Comparison of ENCODE assay signal across 19 cellular contexts in genomic region chr3:75341324-75342067, GRCh38.
A peak's percentile ranks its signal among the peaks of the same experiment; 100 is the strongest.
DNase-seq lines count a peak whose midpoint lies in the region; ATAC-seq and TF ChIP-seq lines count a peak whose summit lies in the region.
"Had no signal": no experiment of that assay in that cellular context is flagged by ENCODE, and none has a peak within 500 bp of the region (broad histone marks: within the 10 kb centered on the region; RNA-seq: fewer than 3 reads in every experiment).

No MANE protein-coding gene starts in this region.

- H3K9me3 ChIP-seq in neural progenitor cell (ENCODE audit: low read depth) (no peaks in the 10 kb centered on the region), transverse colon (no peaks in the 10 kb centered on the region)
- H3K9me3 ChIP-seq: lower lobe of right lung, right lobe of liver, thoracic aorta had no signal

- H3K27ac ChIP-seq in GM23338 (ENCODE audit: low read depth) (no peak overlapping the region), neural progenitor cell (no peak overlapping the region), transverse colon (no peak overlapping the region)
- H3K27ac ChIP-seq: lower lobe of right lung, right lobe of liver, thoracic aorta had no signal

- H3K9me3 Mint-ChIP-seq in GM23338 (no peaks in the 10 kb centered on the region; the same call in 1 of the 3 replicates), endothelial cell (ENCODE audit: unreplicated experiment) (no peaks in the 10 kb centered on the region), neural progenitor cell (no peaks in the 10 kb centered on the region)
- H3K9me3 Mint-ChIP-seq: activated naive CD4-positive, alpha-beta T cell treated with anti-CD3 and anti-CD28 coated beads, Interleukin-2, amount 10 ng/mL, durations not matched to agents 7 days and 5 days; natural killer cell; T-helper 1 cell treated with Interleukin-12 subunit alpha and Interleukin-12 subunit beta and Interleukin-4 antibody, amounts not matched to agents 30 μg/mL and 1 μg/mL, for 36 hours had no signal

- in situ Hi-C loops in transverse colon (cut with MboI; ENCODE audit: low pct_ligation_motif_present in 1 of 4, low pct_unique_long_range_greater_than_20kb in 1 of 4, low sequenced_read_pairs in 3 of 4), result no loop called here

- H3K27me3 Mint-ChIP-seq in GM23338 (ENCODE audit: insufficient read depth, low read depth, poor library complexity) (no peaks in the 10 kb centered on the region), endothelial cell (ENCODE audit: unreplicated experiment) (peaks cover 7% of the 10 kb centered on the region), neural progenitor cell (ENCODE audit: insufficient read depth, low read depth) (peaks cover 4% of the 10 kb centered on the region)
- H3K27me3 Mint-ChIP-seq: activated naive CD4-positive, alpha-beta T cell treated with anti-CD3 and anti-CD28 coated beads, Interleukin-2, amount 10 ng/mL, durations not matched to agents 7 days and 5 days had no signal

- H2AFZ ChIP-seq in GM23338 (peak overlapping the region; percentile 72; the same call in 1 of the 2 replicates), neural progenitor cell (replicated peaks) (peak overlapping the region; percentile 18)

- peak overlapping the region; percentile 34; the same call in 1 of the 2 replicates for H3K4me3 ChIP-seq in GM23338
- no peak overlapping the region for H3K4me3 ChIP-seq in NB4 (ENCODE audit: low read depth, low read length)
- no peak overlapping the region for H3K4me3 ChIP-seq in neural progenitor cell
- no peak overlapping the region for H3K4me3 ChIP-seq in transverse colon
- H3K4me3 ChIP-seq: lower lobe of right lung, right lobe of liver, thoracic aorta had no signal

- peak; percentile 98 for ATAC-seq in GM23338
- ATAC-seq: effector memory CD8-positive, alpha-beta T cell had no signal

- H3K9me2 ChIP-seq in GM23338 (ENCODE audit: insufficient read depth), result no peaks in the 10 kb centered on the region

- intact Hi-C loops in transverse colon (cut with DNase I; ENCODE audit: low total_unique reads), result no loop called here

- no peak for TF ChIP-seq EP300 in transverse colon (IDR thresholded peaks at IDR 0.05; ENCODE audit: low read depth)

- H3K4me1 ChIP-seq in GM23338 (ENCODE audit: insufficient read depth) (no peaks in the 10 kb centered on the region), neural progenitor cell (peaks cover 5% of the 10 kb centered on the region), transverse colon (no peaks in the 10 kb centered on the region)
- H3K4me1 ChIP-seq: lower lobe of right lung, right lobe of liver had no signal

- H3K4me2 ChIP-seq in GM23338 (peak overlapping the region; percentile 70), neural progenitor cell (no peak overlapping the region)

- DNase-seq in GM23338 (ENCODE audit: low spot score), result peak; percentile 74
- DNase-seq in NB4 (ENCODE audit: low read depth), result peak; percentile 2
- DNase-seq in endothelial cell (ENCODE audit: low spot score), result peak; percentile 23
- DNase-seq in neural progenitor cell (ENCODE audit: low spot score), result peak; percentile 28
- DNase-seq in middle frontal gyrus (ENCODE audit: extremely low spot score, low spot score), result no peak
- no peak for DNase-seq in NCI-H2081 (lab: John Stamatoyannopoulos, UW)
- no peak for DNase-seq in stimulated activated CD4-positive, alpha-beta T cell treated with anti-CD3 and anti-CD28 coated beads, Interleukin-15, amount 100 ng/mL, for 24 hours
- no peak for DNase-seq in transverse colon
- DNase-seq: activated CD4-positive, CD25-positive, alpha-beta regulatory T cell; activated naive CD4-positive, alpha-beta T cell treated with anti-CD3 and anti-CD28 coated beads, Interleukin-2, amount 10 ng/mL, durations not matched to agents 7 days and 5 days; C1 segment of cervical spinal cord; effector memory CD8-positive, alpha-beta T cell; natural killer cell; NCI-H187; NCI-H524 treated with DMSO at 0.1 percent for 48 hours; right lobe of liver had no signal

- H3K9ac ChIP-seq in neural progenitor cell, result no peak overlapping the region

- peak overlapping the region; percentile 19 for H3K27ac Mint-ChIP-seq in GM23338
- H3K27ac Mint-ChIP-seq in endothelial cell (ENCODE audit: unreplicated experiment), result peak overlapping the region; percentile 95
- H3K27ac Mint-ChIP-seq in neural progenitor cell, result peak overlapping the region; percentile 33
- H3K27ac Mint-ChIP-seq: activated naive CD4-positive, alpha-beta T cell treated with anti-CD3 and anti-CD28 coated beads, Interleukin-2, amount 10 ng/mL, durations not matched to agents 7 days and 5 days; effector memory CD8-positive, alpha-beta T cell; natural killer cell; T-helper 1 cell treated with Interleukin-12 subunit alpha and Interleukin-12 subunit beta and Interleukin-4 antibody, amounts not matched to agents 30 μg/mL and 1 μg/mL, for 36 hours had no signal

- 69 to 87% methylated on average over 5 to 12 of the region's 12 CpGs for WGBS in transverse colon (ENCODE audit: low coverage in 1 of 2), 2 donors

- TF ChIP-seq CTCF in GM23338 (conservative IDR thresholded peaks at IDR 0.05; ENCODE audit: low read depth in 2 of 2) (peak; percentile 46 to 75), NB4 (IDR thresholded peaks at IDR 0.05; ENCODE audit: low read depth, low read length) (no peak), endothelial cell (IDR thresholded peaks at IDR 0.05; ENCODE audit: unreplicated experiment) (no peak), neural progenitor cell (IDR thresholded peaks at IDR 0.05) (peak; percentile 29), transverse colon (IDR thresholded peaks at IDR 0.05) (no peak)

- no peaks in the 10 kb centered on the region for H3K36me3 ChIP-seq in GM23338 (ENCODE audit: insufficient read depth)
- no peaks in the 10 kb centered on the region for H3K36me3 ChIP-seq in neural progenitor cell
- H3K36me3 ChIP-seq in transverse colon, result no peaks in the 10 kb centered on the region
- H3K36me3 ChIP-seq: lower lobe of right lung, right lobe of liver, thoracic aorta had no signal

- no peaks in the 10 kb centered on the region for H3K79me2 ChIP-seq in GM23338 (replicated peaks; ENCODE audit: insufficient read depth)
- H3K79me2 ChIP-seq in neural progenitor cell (ENCODE audit: low read depth), result no peaks in the 10 kb centered on the region

- H4K20me1 ChIP-seq in GM23338 (replicated peaks; ENCODE audit: insufficient read depth) (no peaks in the 10 kb centered on the region), neural progenitor cell (ENCODE audit: low read depth) (no peaks in the 10 kb centered on the region)

- TF ChIP-seq POLR2A in NB4 (IDR thresholded peaks at IDR 0.05; ENCODE audit: extremely low read depth, insufficient read length), result no peak
- no peak for TF ChIP-seq POLR2A in transverse colon (IDR thresholded peaks at IDR 0.05)

- H3F3A ChIP-seq in GM23338 (replicated peaks; ENCODE audit: low read depth) (no peaks in the 10 kb centered on the region), neural progenitor cell (ENCODE audit: low read depth) (no peaks in the 10 kb centered on the region)

- H3K36me3 Mint-ChIP-seq in GM23338 (ENCODE audit: low read depth), result no peaks in the 10 kb centered on the region
- peaks cover 16% of the 10 kb centered on the region for H3K36me3 Mint-ChIP-seq in endothelial cell (ENCODE audit: low read depth, unreplicated experiment)
- H3K36me3 Mint-ChIP-seq in neural progenitor cell, result no peaks in the 10 kb centered on the region
- H3K36me3 Mint-ChIP-seq: activated naive CD4-positive, alpha-beta T cell treated with anti-CD3 and anti-CD28 coated beads, Interleukin-2, amount 10 ng/mL, durations not matched to agents 7 days and 5 days; natural killer cell had no signal

- H3K27me3 ChIP-seq in GM23338 (ENCODE audit: insufficient read depth) (no peaks in the 10 kb centered on the region), neural progenitor cell (no peaks in the 10 kb centered on the region), transverse colon (no peaks in the 10 kb centered on the region)
- H3K27me3 ChIP-seq: right lobe of liver had no signal

- H3K4me1 Mint-ChIP-seq in GM23338 (peaks cover 10% of the 10 kb centered on the region; the same call in 2 of the 3 replicates), endothelial cell (ENCODE audit: unreplicated experiment) (peaks cover 45% of the 10 kb centered on the region), neural progenitor cell (peaks cover 10% of the 10 kb centered on the region)
- H3K4me1 Mint-ChIP-seq: activated naive CD4-positive, alpha-beta T cell treated with anti-CD3 and anti-CD28 coated beads, Interleukin-2, amount 10 ng/mL, durations not matched to agents 7 days and 5 days; natural killer cell had no signal

- H3K4me3 Mint-ChIP-seq in GM23338 (peak overlapping the region; percentile 65; the same call in 2 of the 3 replicates), endothelial cell (ENCODE audit: unreplicated experiment) (no peak overlapping the region), neural progenitor cell (no peak overlapping the region)
- H3K4me3 Mint-ChIP-seq: activated naive CD4-positive, alpha-beta T cell treated with anti-CD3 and anti-CD28 coated beads, Interleukin-2, amount 10 ng/mL, durations not matched to agents 7 days and 5 days; effector memory CD8-positive, alpha-beta T cell; natural killer cell; T-helper 1 cell treated with Interleukin-12 subunit alpha and Interleukin-12 subunit beta and Interleukin-4 antibody, amounts not matched to agents 30 μg/mL and 1 μg/mL, for 36 hours had no signal

TF ChIP-seq in GM23338, 12 proteins besides CTCF, POLR2A, EP300 and RAD21 (continues in another document):
- no peak for TF ChIP-seq ETS1 (IDR thresholded peaks at IDR 0.05)

Comparison
In these comparisons a context has a peak if more than half of its experiments do, and no peak if none do; other contexts are left out.
1. DNase-seq: peak in GM23338 (single experiment), NB4 (single experiment), endothelial cell (single experiment) and neural progenitor cell (single experiment); none in middle frontal gyrus (single experiment), NCI-H2081 (0 of 2), stimulated activated CD4-positive, alpha-beta T cell treated with anti-CD3 and anti-CD28 coated beads, Interleukin-15, amount 100 ng/mL, for 24 hours (single experiment) and transverse colon (single experiment).
2. H3K27ac Mint-ChIP-seq: peak in every context shown above with its lines; median percentile 95 in endothelial cell; 33 in neural progenitor cell; 19 in GM23338.
3. CTCF ChIP-seq: peak in GM23338 (2 of 2) and neural progenitor cell (single experiment); none in NB4 (single experiment), endothelial cell (single experiment) and transverse colon (0 of 5).